9 cellular contexts compared by ENCODE assay signal in the genomic region with DNA sequence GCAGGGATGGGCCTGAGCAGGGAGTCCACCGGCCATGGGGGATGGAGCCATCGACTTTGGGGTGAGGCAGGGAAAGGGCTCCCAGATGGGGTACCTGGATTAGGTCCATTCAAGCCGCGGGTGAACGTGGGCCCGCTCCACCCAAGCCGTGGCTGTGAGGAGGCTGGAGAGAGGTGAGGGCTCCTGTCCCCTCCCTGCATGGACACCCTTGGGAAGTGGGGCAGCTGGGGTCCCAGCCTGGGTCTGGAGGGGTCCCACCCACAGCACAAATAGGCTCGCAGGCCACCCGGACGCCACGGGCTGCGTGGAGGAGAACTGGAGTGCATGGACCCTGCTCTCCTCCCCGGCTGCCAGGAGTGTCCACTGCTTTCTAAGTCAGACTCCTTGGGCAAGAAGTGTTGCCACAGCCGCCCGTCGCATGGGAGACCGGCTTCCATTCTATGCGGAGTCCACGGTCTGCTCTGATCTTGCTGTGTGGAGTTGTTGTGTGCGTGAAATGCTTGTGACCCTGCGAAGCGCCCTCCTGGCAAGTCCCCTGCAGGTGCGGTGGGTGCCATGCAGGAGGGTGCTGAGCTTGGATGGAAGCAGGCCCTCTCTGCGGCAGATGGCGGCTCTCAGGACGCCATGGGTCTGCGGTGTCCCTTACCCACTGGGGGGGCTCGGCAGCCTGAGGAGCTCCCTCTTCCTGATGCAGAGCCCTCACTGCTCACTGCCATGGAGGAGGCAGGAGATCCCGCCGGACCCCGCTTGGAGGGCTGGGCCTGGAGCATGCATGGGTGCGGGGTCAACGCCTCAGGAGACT. TPM values are rescaled to one million over a fixed set of nuclear protein-coding genes. Genes with fewer than 3 reads are reported as not detected.
DNase-seq lines count a peak whose midpoint lies in the region; ATAC-seq and TF ChIP-seq lines count a peak whose summit lies in the region.
"Had no signal": no experiment of that assay in that cellular context is flagged by ENCODE, and none has a peak within 500 bp of the region (broad histone marks: within the 10 kb centered on the region; RNA-seq: fewer than 3 reads in every experiment).

No MANE protein-coding gene starts in this region.

- H2AK5ac ChIP-seq in mesendoderm (ENCODE audit: low read length) = no peak overlapping the region

- no peaks in the 10 kb centered on the region for H3K36me3 ChIP-seq in cardiac muscle cell
- H3K36me3 ChIP-seq in brain microvascular endothelial cell (replicated peaks) = peaks cover 7% of the 10 kb centered on the region
- peaks cover 6% of the 10 kb centered on the region for H3K36me3 ChIP-seq in mesendoderm (ENCODE audit: control insufficient read depth, insufficient read depth, low read length)
- H3K36me3 ChIP-seq in urinary bladder (ENCODE audit: insufficient read depth) = no peaks in the 10 kb centered on the region

- ATAC-seq in left cardiac atrium = no peak
- no peak for ATAC-seq in GM19023 (IDR thresholded peaks at IDR 0.05; ENCODE audit: unreplicated experiment)

- no CpG with 5 or more reads among the region's 33 CpGs for WGBS in mesendoderm (ENCODE audit: extremely low coverage, insufficient coverage, low lambda C conversion rate)
- WGBS in urinary bladder = 62% methylated on average over 33 of the region's 33 CpGs

- H3K4ac ChIP-seq in mesendoderm (ENCODE audit: low read depth, low read length) = no peak overlapping the region

- H2BK5ac ChIP-seq in mesendoderm (ENCODE audit: low read length) = no peak overlapping the region

- intact Hi-C loops in left cardiac atrium (cut with DNase I) = loop anchor here in 1 of 2 donors (10.0 kb wide), 1 partner anchor 135 kb away; the partner anchor contains the start of gene FAM174C

- H3K4me1 ChIP-seq in cardiac muscle cell (ENCODE audit: low read depth) = peaks cover 13% of the 10 kb centered on the region
- H3K4me1 ChIP-seq in mesendoderm (ENCODE audit: control insufficient read depth, low read depth, low read length) = peaks cover 8% of the 10 kb centered on the region
- H3K4me1 ChIP-seq in urinary bladder (ENCODE audit: insufficient read depth) = peaks cover 2% of the 10 kb centered on the region

- no peaks in the 10 kb centered on the region for H3K79me1 ChIP-seq in mesendoderm (ENCODE audit: low read length)

- H3K79me2 ChIP-seq in mesendoderm (ENCODE audit: control insufficient read depth, insufficient read depth, low read length) = peaks cover 67% of the 10 kb centered on the region

- H2BK120ac ChIP-seq in mesendoderm (ENCODE audit: low read depth, low read length) = no peak overlapping the region

- H3K4me3 ChIP-seq in cardiac muscle cell (peak overlapping the region; percentile 81), brain microvascular endothelial cell (ENCODE audit: low read depth, low read length) (peak overlapping the region; percentile 83), mesendoderm (ENCODE audit: low read length) (peak overlapping the region; percentile 84), urinary bladder (ENCODE audit: low read depth, low read length) (peak overlapping the region; percentile 97)

- H4K5ac ChIP-seq in mesendoderm (ENCODE audit: low read length) = no peak overlapping the region

- TF ChIP-seq CTCF in cardiac muscle cell (IDR thresholded peaks at IDR 0.05; ENCODE audit: low read depth, low read length) (no peak), brain microvascular endothelial cell (IDR thresholded peaks at IDR 0.05; ENCODE audit: low read depth, low read length, missing control alignments) (no peak)

- peak overlapping the region; percentile 91 for H3K4me2 ChIP-seq in mesendoderm (ENCODE audit: low read length)

- H3K18ac ChIP-seq in mesendoderm (ENCODE audit: low read length) = no peak overlapping the region

- in situ Hi-C loops in brain microvascular endothelial cell (cut with HindIII; ENCODE audit: low pct_ligation_motif_present, low sequenced_read_pairs) = loop anchor here (5.0 kb wide), 1 partner anchor 127 kb away; no protein-coding TSS in a partner anchor

- H3K9me3 ChIP-seq in cardiac muscle cell (ENCODE audit: low read depth) = no peaks in the 10 kb centered on the region

- H2BK15ac ChIP-seq in mesendoderm (replicated peaks; ENCODE audit: low read depth) = no peak overlapping the region

- no peaks in the 10 kb centered on the region for H3K27me3 ChIP-seq in cardiac muscle cell
- H3K27me3 ChIP-seq in brain microvascular endothelial cell (replicated peaks) = no peaks in the 10 kb centered on the region
- H3K27me3 ChIP-seq in mesendoderm (ENCODE audit: insufficient read depth, low read length, poor library complexity) = no peaks in the 10 kb centered on the region

- H3K27ac ChIP-seq in cardiac muscle cell (peak overlapping the region; percentile 94), brain microvascular endothelial cell (peak overlapping the region; percentile 86), mesendoderm (ENCODE audit: low read depth, low read length) (no peak overlapping the region), urinary bladder (ENCODE audit: low read depth) (no peak overlapping the region)

- H3K23ac ChIP-seq in mesendoderm (ENCODE audit: low read length) = peak overlapping the region; percentile 98

- peak overlapping the region; percentile 89 for H3K56ac ChIP-seq in mesendoderm (ENCODE audit: low read length)

- DNase-seq in cardiac muscle cell (ENCODE audit: low read depth in 1 of 2, low spot score in 1 of 2) (no peak), left cardiac atrium (no peak), brain microvascular endothelial cell (no peak), mesendoderm (no peak), cortex of kidney (lab: John Stamatoyannopoulos, UW) (no peak), nucleus accumbens (lab: John Stamatoyannopoulos, UW) (no peak)
- DNase-seq: NCI-H2081 treated with DMSO at 0.1 percent for 48 hours had no signal

- H3K9ac ChIP-seq in mesendoderm (ENCODE audit: low read length) = peak overlapping the region; percentile 92

- no peak overlapping the region for H4K8ac ChIP-seq in mesendoderm (ENCODE audit: low read depth, low read length)

RNA-seq across cellular contexts. Expression of gene DAZAP1, which starts 2.0 kb away (rescaled TPM):
- total RNA-seq in cardiac muscle cell (103 and 112 TPM in 2 replicates), left cardiac atrium (10 to 100 TPM; 74.1 to 95.7 TPM), urinary bladder (37.0 TPM)
- polyA plus RNA-seq in cardiac muscle cell (41.8 and 43.0 TPM in 2 replicates), urinary bladder (71.5 TPM)
- polyA plus RNA-seq in mesendoderm (2013, experiment 1 of 2) = 243 TPM
- polyA plus RNA-seq in mesendoderm (2013, experiment 2 of 2) = 246 TPM

RNA-seq across cellular contexts. Expression of gene GAMT, which starts 8.1 kb away (rescaled TPM):
- 197 and 231 TPM in 2 replicates for total RNA-seq in cardiac muscle cell
- 180 and 231 TPM in 2 replicates for polyA plus RNA-seq in cardiac muscle cell
- 10 to 100 TPM; 36.0 to 48.1 TPM for total RNA-seq in left cardiac atrium
- 5.3 TPM for polyA plus RNA-seq in mesendoderm (2013, experiment 1 of 2)
- polyA plus RNA-seq in mesendoderm (2013, experiment 2 of 2) = 6.2 TPM
- 10.3 TPM for total RNA-seq in urinary bladder
- 18.5 TPM for polyA plus RNA-seq in urinary bladder

RNA-seq across cellular contexts. Expression of gene NDUFS7, which starts 25.7 kb away (rescaled TPM):
- total RNA-seq in cardiac muscle cell = 264 and 266 TPM in 2 replicates
- 455 and 472 TPM in 2 replicates for polyA plus RNA-seq in cardiac muscle cell
- 100 to 1,000 TPM; 240 to 267 TPM for total RNA-seq in left cardiac atrium
- 40.8 TPM for polyA plus RNA-seq in mesendoderm (2013, experiment 1 of 2)
- polyA plus RNA-seq in mesendoderm (2013, experiment 2 of 2) = 41.7 TPM
- total RNA-seq in urinary bladder = 26.4 TPM
- 173 TPM for polyA plus RNA-seq in urinary bladder

RNA-seq across cellular contexts. Expression of gene RPS15, which starts 28.8 kb away (rescaled TPM):
- total RNA-seq in cardiac muscle cell (3,563 and 6,817 TPM in 2 replicates), left cardiac atrium (100 to 1,000 TPM; 714 to 737 TPM), urinary bladder (507 TPM)
- polyA plus RNA-seq in cardiac muscle cell (1,008 and 1,129 TPM in 2 replicates), urinary bladder (3,233 TPM)
- 2,706 TPM for polyA plus RNA-seq in mesendoderm (2013, experiment 1 of 2)
- 2,673 TPM for polyA plus RNA-seq in mesendoderm (2013, experiment 2 of 2)

RNA-seq across cellular contexts. Expression of gene APC2, which starts 40.5 kb away (rescaled TPM):
- total RNA-seq in cardiac muscle cell (0.42 and 1.3 TPM in 2 replicates), left cardiac atrium (under 1 TPM; 0.18 to 0.21 TPM), urinary bladder (1.2 TPM)
- polyA plus RNA-seq in cardiac muscle cell (0.27 and 0.94 TPM in 2 replicates), urinary bladder (0.66 TPM)
- 0.03 TPM for polyA plus RNA-seq in mesendoderm (2013, experiment 1 of 2)
- polyA plus RNA-seq in mesendoderm (2013, experiment 2 of 2) = 0.06 TPM

Comparison
In these comparisons a context has a peak if more than half of its experiments do, and no peak if none do; other contexts are left out.
1. H3K27ac ChIP-seq: peak in cardiac muscle cell (single experiment) and brain microvascular endothelial cell (single experiment); none in mesendoderm (single experiment) and urinary bladder (single experiment).
2. Peak in every context shown above with its lines, with median percentiles within 50 percentile points of each other: H3K4me3 ChIP-seq.